In genomic region chr7:149792220-149792595, GRCh38 we compare ENCODE assay signal across 9 cellular contexts. TPM values are rescaled to one million over a fixed set of nuclear protein-coding genes. Genes with fewer than 3 reads are reported as not detected.
"Had no signal": no experiment of that assay in that cellular context is flagged by ENCODE, and none has a peak within 500 bp of the region (broad histone marks: within the 10 kb centered on the region; RNA-seq: fewer than 3 reads in every experiment).

No MANE protein-coding gene starts in this region.

- DNase-seq: GM23248, GOT3, H9, HCEC 1CT, IMR-90, KBM-7 had no signal

- H3K9ac ChIP-seq: GM23248, KMS-11 had no signal

- H3K27ac ChIP-seq: GM23248, HL-60, KMS-11 had no signal

- H3K4me3 ChIP-seq: GM23248 had no signal

- FAIRE-seq: H54 had no signal

- H3K4me2 ChIP-seq: KMS-11 had no signal

- H2AFZ ChIP-seq: GM23248 had no signal

RNA-seq across cellular contexts. Expression of gene ZNF467, which starts 18.8 kb away (rescaled TPM):
- total RNA-seq: GM23248, IMR-90 had no signal
- polyA plus RNA-seq: GM23248 had no signal
